In genomic region chr4:110533940-110534339, GRCh38 we compare ENCODE assay signal across 11 cellular contexts. TPM values are rescaled to one million over a fixed set of nuclear protein-coding genes. Genes with fewer than 3 reads are reported as not detected.
DNase-seq lines count a peak whose midpoint lies in the region; ATAC-seq and TF ChIP-seq lines count a peak whose summit lies in the region.
"Had no signal": no experiment of that assay in that cellular context is flagged by ENCODE, and none has a peak within 500 bp of the region (broad histone marks: within the 10 kb centered on the region; RNA-seq: fewer than 3 reads in every experiment).

No MANE protein-coding gene starts in this region.

- DNase-seq in natural killer cell treated with Interleukin-12 subunit alpha and Interleukin-12 subunit beta and Interleukin-15 and Interleukin-18, amount 100 ng/mL, for 72 hours (ENCODE audit: low spot score), result no peak
- DNase-seq in natural killer cell, result no peak
- DNase-seq in RPMI7951 (ENCODE audit: low read depth), result peak; percentile 93
- DNase-seq in foreskin fibroblast, result peak; percentile 92 to 94
- no peak for DNase-seq in stimulated activated CD4-positive, alpha-beta T cell treated with anti-CD3 and anti-CD28 coated beads, Interleukin-1b, Interleukin-23, amount 100 ng/mL, for 48 hours
- DNase-seq in UCSD-AML1 (lab: John Stamatoyannopoulos, UW; ENCODE audit: unreplicated experiment), result no peak
- no peak for DNase-seq in putamen (ENCODE audit: low spot score)
- no peak for DNase-seq in Right ventricle myocardium superior
- DNase-seq: activated naive CD8-positive, alpha-beta T cell treated with anti-CD3 and anti-CD28 coated beads, Interleukin-2, amount 10 ng/mL, durations not matched to agents 7 days and 5 days; DMS79; naive B cell had no signal

- no peak for ATAC-seq in natural killer cell treated with Interleukin-12 subunit alpha and Interleukin-12 subunit beta and Interleukin-15 and Interleukin-18, amount 100 ng/mL, for 72 hours
- ATAC-seq in natural killer cell, result no peak
- no peak for ATAC-seq in Right ventricle myocardium superior (ENCODE audit: poor library complexity)

- H3K4me3 Mint-ChIP-seq in natural killer cell treated with Interleukin-12 subunit alpha and Interleukin-12 subunit beta and Interleukin-15 and Interleukin-18, amount 100 ng/mL, for 72 hours, result peak overlapping the region; percentile 4
- no peak overlapping the region for H3K4me3 Mint-ChIP-seq in natural killer cell
- H3K4me3 Mint-ChIP-seq: activated naive CD8-positive, alpha-beta T cell treated with anti-CD3 and anti-CD28 coated beads, Interleukin-2, amount 10 ng/mL, durations not matched to agents 7 days and 5 days; naive B cell had no signal

- intact Hi-C loops in natural killer cell (cut with micrococcal nuclease), result no loop called here
- intact Hi-C loops in Right ventricle myocardium superior (cut with DNase I), result no loop called here

- H3K4me1 Mint-ChIP-seq in natural killer cell treated with Interleukin-12 subunit alpha and Interleukin-12 subunit beta and Interleukin-15 and Interleukin-18, amount 100 ng/mL, for 72 hours (ENCODE audit: low read depth in 2 of 2), result no peaks in the 10 kb centered on the region
- peaks cover 0 to 4% of the 10 kb centered on the region in 2 donors for H3K4me1 Mint-ChIP-seq in natural killer cell
- H3K4me1 Mint-ChIP-seq: naive B cell had no signal

- no peak overlapping the region for H3K4me3 ChIP-seq in foreskin fibroblast (ENCODE audit: low read depth in 1 of 2, low read length in 2 of 2)

- H3K27me3 Mint-ChIP-seq in natural killer cell treated with Interleukin-12 subunit alpha and Interleukin-12 subunit beta and Interleukin-15 and Interleukin-18, amount 100 ng/mL, for 72 hours, result peaks cover 18 to 46% of the 10 kb centered on the region in 2 donors
- peaks cover 17% of the 10 kb centered on the region in 2 donors for H3K27me3 Mint-ChIP-seq in natural killer cell (ENCODE audit: low read depth in 2 of 2)

- no peaks in the 10 kb centered on the region for H3K36me3 Mint-ChIP-seq in natural killer cell treated with Interleukin-12 subunit alpha and Interleukin-12 subunit beta and Interleukin-15 and Interleukin-18, amount 100 ng/mL, for 72 hours
- no peaks in the 10 kb centered on the region for H3K36me3 Mint-ChIP-seq in natural killer cell
- H3K36me3 Mint-ChIP-seq: activated naive CD8-positive, alpha-beta T cell treated with anti-CD3 and anti-CD28 coated beads, Interleukin-2, amount 10 ng/mL, durations not matched to agents 7 days and 5 days; naive B cell had no signal

- H3K27ac Mint-ChIP-seq in natural killer cell treated with Interleukin-12 subunit alpha and Interleukin-12 subunit beta and Interleukin-15 and Interleukin-18, amount 100 ng/mL, for 72 hours, result no peak overlapping the region
- H3K27ac Mint-ChIP-seq in natural killer cell, result no peak overlapping the region
- H3K27ac Mint-ChIP-seq: activated naive CD8-positive, alpha-beta T cell treated with anti-CD3 and anti-CD28 coated beads, Interleukin-2, amount 10 ng/mL, durations not matched to agents 7 days and 5 days; naive B cell had no signal

- H3K9me3 Mint-ChIP-seq in natural killer cell treated with Interleukin-12 subunit alpha and Interleukin-12 subunit beta and Interleukin-15 and Interleukin-18, amount 100 ng/mL, for 72 hours, result no peaks in the 10 kb centered on the region
- no peaks in the 10 kb centered on the region for H3K9me3 Mint-ChIP-seq in natural killer cell

- TF ChIP-seq CTCF in natural killer cell (IDR thresholded peaks at IDR 0.05) (no peak), foreskin fibroblast (IDR thresholded peaks at IDR 0.05; ENCODE audit: low read depth, low read length) (no peak)

RNA-seq across cellular contexts. Expression of gene ENPEP, which starts 58.0 kb away (rescaled TPM):
- total RNA-seq in natural killer cell treated with Interleukin-12 subunit alpha and Interleukin-12 subunit beta and Interleukin-15 and Interleukin-18, amount 100 ng/mL, for 72 hours, result under 1 TPM; 0.05 to 0.28 TPM
- total RNA-seq in natural killer cell, result under 1 TPM in 1 of 3 donors, not detected in 2; 0.07 TPM
- under 0.01 TPM in 1 of 2 replicates, not detected in the other for total RNA-seq in RPMI7951 (2014; rRNA removed; shearing (Covaris generic))
- 3.3 TPM for total RNA-seq in Right ventricle myocardium superior

Comparison
In these comparisons a context has a peak if more than half of its experiments do, and no peak if none do; other contexts are left out.
1. DNase-seq: peak in RPMI7951 (single experiment) and foreskin fibroblast (2 of 2); none in natural killer cell treated with Interleukin-12 subunit alpha and Interleukin-12 subunit beta and Interleukin-15 and Interleukin-18, amount 100 ng/mL, for 72 hours (single experiment), natural killer cell (single experiment), stimulated activated CD4-positive, alpha-beta T cell treated with anti-CD3 and anti-CD28 coated beads, Interleukin-1b, Interleukin-23, amount 100 ng/mL, for 48 hours (single experiment), UCSD-AML1 (single experiment), putamen (single experiment) and Right ventricle myocardium superior (single experiment).